8 cellular contexts compared by ENCODE assay signal in genomic region chr1:219660666-219661463, GRCh38. TPM values are rescaled to one million over a fixed set of nuclear protein-coding genes. Genes with fewer than 3 reads are reported as not detected.
DNase-seq lines count a peak whose midpoint lies in the region; ATAC-seq, FAIRE-seq and TF ChIP-seq lines count a peak whose summit lies in the region.

No MANE protein-coding gene starts in this region.

- H3K27ac Mint-ChIP-seq in CD14-positive monocyte, result peak overlapping the region in 4 of 7 donors; percentile 69 to 88 (median 77)

- H4K20me1 ChIP-seq in OCI-LY1 (ENCODE audit: insufficient read depth, low read length), result no peaks in the 10 kb centered on the region

- no peaks in the 10 kb centered on the region for H3K9me3 ChIP-seq in OCI-LY1 (ENCODE audit: low read length)

- H3K4me1 Mint-ChIP-seq in CD14-positive monocyte, result peaks cover 23% of the 10 kb centered on the region

- H3K27me3 Mint-ChIP-seq in CD14-positive monocyte (ENCODE audit: low read depth in 3 of 3), result peaks cover 3 to 11% (median 4%) of the 10 kb centered on the region in 3 donors

- H3K9me2 ChIP-seq in OCI-LY1 (ENCODE audit: low read depth, low read length), result no peaks in the 10 kb centered on the region

- no peak overlapping the region for H3K27ac ChIP-seq in OCI-LY1 (ENCODE audit: low read depth, low read length, poor library complexity, severe bottlenecking)

- H3K4me1 ChIP-seq in OCI-LY1 (ENCODE audit: insufficient read depth, low read length, severe bottlenecking), result no peaks in the 10 kb centered on the region

- peak; percentile 72 for DNase-seq in CD14-positive monocyte (ENCODE audit: low spot score)
- DNase-seq in GM19239 (ENCODE audit: insufficient read length, low spot score), result peak; percentile 40
- peak; percentile 76 for DNase-seq in cerebellar cortex (ENCODE audit: low spot score)
- DNase-seq in islet precursor cell, result peak; percentile 96
- peak; percentile 9 to 37 (median 18) for DNase-seq in stimulated activated CD4-positive, alpha-beta T cell treated with anti-CD3 and anti-CD28 coated beads, Interleukin-12 subunit alpha, Interleukin-12 subunit beta, amount 100 ng/mL, for 48 hours (ENCODE audit: low read depth in 2 of 3, low spot score in 1 of 3)
- DNase-seq in NCI-H510A (lab: John Stamatoyannopoulos, UW), result no peak

- H3K36me3 Mint-ChIP-seq in CD14-positive monocyte, result no peaks in the 10 kb centered on the region

- no peaks in the 10 kb centered on the region for H3F3A ChIP-seq in OCI-LY1 (ENCODE audit: insufficient read depth, low read length)

- peak overlapping the region; percentile 29; the same call in 1 of the 2 replicates for H3K4me2 ChIP-seq in OCI-LY1 (ENCODE audit: low read length)

- peak; percentile 82 for TF ChIP-seq CTCF in CD14-positive monocyte (IDR thresholded peaks at IDR 0.05)
- peak; percentile 88 for TF ChIP-seq CTCF in OCI-LY1 (IDR thresholded peaks at IDR 0.05; ENCODE audit: low read length)

- H3K4me3 Mint-ChIP-seq in CD14-positive monocyte, result peak overlapping the region; percentile 79 to 95

- no peaks in the 10 kb centered on the region for H3K27me3 ChIP-seq in OCI-LY1 (ENCODE audit: insufficient read depth, low read length)

- H3K79me2 ChIP-seq in OCI-LY1 (ENCODE audit: insufficient read depth, low read length), result no peaks in the 10 kb centered on the region

- peaks cover 0 to 5% (median 0%) of the 10 kb centered on the region in 7 donors for H3K9me3 Mint-ChIP-seq in CD14-positive monocyte

- H3K36me3 ChIP-seq in OCI-LY1 (ENCODE audit: insufficient read depth, low read length), result no peaks in the 10 kb centered on the region

- FAIRE-seq in GM19239 (lab: Jason Lieb, UNC), result peak; percentile 93

- no peak overlapping the region for H3K4me3 ChIP-seq in OCI-LY1 (ENCODE audit: low read depth, low read length, poor library complexity, severe bottlenecking)

- ATAC-seq in HG03432 (IDR thresholded peaks at IDR 0.05; ENCODE audit: unreplicated experiment), result peak; percentile 80

- intact Hi-C loops in CD14-positive monocyte (cut with micrococcal nuclease), result loop anchor here in 1 of 2 donors (5.0 kb wide), 1 partner anchor 1334 kb away; no protein-coding TSS in a partner anchor

- H3K9ac ChIP-seq in OCI-LY1 (ENCODE audit: low read length), result no peak overlapping the region

- H2AFZ ChIP-seq in OCI-LY1 (ENCODE audit: low read length), result no peak overlapping the region

RNA-seq across cellular contexts. Expression of gene ZC3H11B, which starts 48.0 kb away (rescaled TPM):
- under 1 TPM in 1 of 2 donors, not detected in 1; 0.09 TPM for polyA plus RNA-seq in CD14-positive monocyte
